8 cellular contexts compared by ENCODE assay signal in genomic region chr16:689175-689897, GRCh38. TPM values are rescaled to one million over a fixed set of nuclear protein-coding genes. Genes with fewer than 3 reads are reported as not detected.
DNase-seq lines count a peak whose midpoint lies in the region; ATAC-seq and TF ChIP-seq lines count a peak whose summit lies in the region.

No MANE protein-coding gene starts in this region.

- H3K36me3 ChIP-seq in BE2C = peaks cover 23% of the 10 kb centered on the region
- peaks cover 35% of the 10 kb centered on the region for H3K36me3 ChIP-seq in MG63

- peak overlapping the region; percentile 97 for H3K4me3 Mint-ChIP-seq in dendritic cell treated with granulocyte-macrophage colony-stimulating factor and Interleukin-4, amounts not matched to agents 40 ng/mL and 50 ng/mL, for 4 days
- peak overlapping the region; percentile 92 for H3K4me3 Mint-ChIP-seq in natural killer cell

- H3K9me3 Mint-ChIP-seq in dendritic cell treated with granulocyte-macrophage colony-stimulating factor and Interleukin-4, amounts not matched to agents 40 ng/mL and 50 ng/mL, for 4 days = no peaks in the 10 kb centered on the region
- H3K9me3 Mint-ChIP-seq in natural killer cell = no peaks in the 10 kb centered on the region

- H3K4me1 Mint-ChIP-seq in dendritic cell treated with granulocyte-macrophage colony-stimulating factor and Interleukin-4, amounts not matched to agents 40 ng/mL and 50 ng/mL, for 4 days (ENCODE audit: low read depth) = peaks cover 54% of the 10 kb centered on the region
- peaks cover 6 to 24% of the 10 kb centered on the region in 2 donors for H3K4me1 Mint-ChIP-seq in natural killer cell

- TF ChIP-seq CTCF in BE2C (IDR thresholded peaks at IDR 0.05; ENCODE audit: low read depth, low read length) (no peak), natural killer cell (IDR thresholded peaks at IDR 0.05) (no peak), GM10248 (IDR thresholded peaks at IDR 0.05; ENCODE audit: control extremely low read depth, extremely low read depth, low read depth, missing control alignments) (no peak)

- DNase-seq in BE2C (no peak), MG63 (no peak), natural killer cell (no peak), NCI-H1694 (lab: John Stamatoyannopoulos, UW) (no peak), NCI-H2081 treated with DMSO at 0.1 percent for 48 hours (lab: John Stamatoyannopoulos, UW) (no peak), GM10248 (ENCODE audit: extremely low spot score) (no peak)

- H3K4me3 ChIP-seq in BE2C (ENCODE audit: low read depth, low read length) (peak overlapping the region; percentile 97), MG63 (peak overlapping the region; percentile 97)

- peak overlapping the region; percentile 93 for H3K27ac Mint-ChIP-seq in dendritic cell treated with granulocyte-macrophage colony-stimulating factor and Interleukin-4, amounts not matched to agents 40 ng/mL and 50 ng/mL, for 4 days
- peak overlapping the region; percentile 83 to 87 for H3K27ac Mint-ChIP-seq in natural killer cell

- 0 out of 2 replicates have a peak, but pooled peaks cover 5% of the 10 kb centered on the region for H3K4me1 ChIP-seq in BE2C

- POLR2A ChIA-PET in GM10248 (lab: Yijun Ruan, JAX) = no interaction called here

- intact Hi-C loops in dendritic cell treated with granulocyte-macrophage colony-stimulating factor and Interleukin-4, amounts not matched to agents 40 ng/mL and 50 ng/mL, for 4 days (cut with micrococcal nuclease) = no loop called here
- intact Hi-C loops in natural killer cell (cut with micrococcal nuclease) = no loop called here

- peaks cover 35% of the 10 kb centered on the region for H3K27me3 Mint-ChIP-seq in dendritic cell treated with granulocyte-macrophage colony-stimulating factor and Interleukin-4, amounts not matched to agents 40 ng/mL and 50 ng/mL, for 4 days
- peaks cover 0 to 8% of the 10 kb centered on the region in 2 donors for H3K27me3 Mint-ChIP-seq in natural killer cell (ENCODE audit: low read depth in 2 of 2)

- ATAC-seq in natural killer cell (no peak), HG02763 (IDR thresholded peaks at IDR 0.05; ENCODE audit: unreplicated experiment) (no peak)

- no peaks in the 10 kb centered on the region for H3K9me3 ChIP-seq in BE2C
- H3K9me3 ChIP-seq in MG63 = no peaks in the 10 kb centered on the region

- H3K27me3 ChIP-seq in BE2C (no peaks in the 10 kb centered on the region), MG63 (peaks cover 13% of the 10 kb centered on the region; the same call in 1 of the 2 replicates)

- CTCF ChIA-PET in GM10248 (lab: Yijun Ruan, JAX) = interaction anchor here (1.0 to 3.2 kb wide), 4 partner anchors 9 to 96 kb away, joined by 3 to 9 read pairs (median 4); partner anchors contain the start of genes METRN and STUB1

- H3K36me3 Mint-ChIP-seq in dendritic cell treated with granulocyte-macrophage colony-stimulating factor and Interleukin-4, amounts not matched to agents 40 ng/mL and 50 ng/mL, for 4 days (ENCODE audit: low read depth) = peaks cover 42% of the 10 kb centered on the region
- H3K36me3 Mint-ChIP-seq in natural killer cell = no peaks in the 10 kb centered on the region

RNA-seq across cellular contexts. Expression of gene WDR24, which starts 0.9 kb away (rescaled TPM):
- polyA plus RNA-seq in BE2C (2012; ENCODE audit: insufficient read depth, insufficient read length, low read depth) = 67.0 TPM
- 8.0 and 8.2 TPM in 2 replicates for total RNA-seq in MG63 (2014; rRNA removed; shearing (Covaris generic); ENCODE audit: low replicate concordance)
- 10 to 100 TPM in 2 of 3 donors, 1 to 10 TPM in 1; 8.8 to 14.1 (median 10.2) TPM for total RNA-seq in natural killer cell

RNA-seq across cellular contexts. Expression of gene JMJD8, which starts 5.2 kb away (rescaled TPM):
- polyA plus RNA-seq in BE2C (2012; ENCODE audit: insufficient read depth, insufficient read length, low read depth) = 327 TPM
- 15.1 and 66.3 TPM in 2 replicates for total RNA-seq in MG63 (2014; rRNA removed; shearing (Covaris generic); ENCODE audit: low replicate concordance)
- 10 to 100 TPM; 29.5 to 32.6 (median 31.5) TPM for total RNA-seq in natural killer cell

RNA-seq across cellular contexts. Expression of gene STUB1, which starts 9.1 kb away (rescaled TPM):
- 418 TPM for polyA plus RNA-seq in BE2C (2012; ENCODE audit: insufficient read depth, insufficient read length, low read depth)
- total RNA-seq in MG63 (2014; rRNA removed; shearing (Covaris generic); ENCODE audit: low replicate concordance) = 301 and 418 TPM in 2 replicates
- 10 to 100 TPM; 89.5 to 95.4 (median 93.5) TPM for total RNA-seq in natural killer cell

RNA-seq across cellular contexts. Expression of gene RHBDL1, which starts 13.9 kb away (rescaled TPM):
- 2.8 TPM for polyA plus RNA-seq in BE2C (2012; ENCODE audit: insufficient read depth, insufficient read length, low read depth)
- 0.16 TPM in 1 of 2 replicates, not detected in the other for total RNA-seq in MG63 (2014; rRNA removed; shearing (Covaris generic); ENCODE audit: low replicate concordance)
- 1 to 10 TPM; 2.9 to 4.2 (median 4.2) TPM for total RNA-seq in natural killer cell

RNA-seq across cellular contexts. Expression of gene FBXL16, which starts 16.3 kb away (rescaled TPM):
- 94.6 TPM for polyA plus RNA-seq in BE2C (2012; ENCODE audit: insufficient read depth, insufficient read length, low read depth)
- total RNA-seq in MG63 (2014; rRNA removed; shearing (Covaris generic); ENCODE audit: low replicate concordance) = 0.16 and 0.67 TPM in 2 replicates
- under 1 TPM in 2 of 3 donors, not detected in 1; 0.48 to 0.79 TPM for total RNA-seq in natural killer cell
